ENCODE assay signal across 1 cellular context in genomic region chr9:136328622-136329041, GRCh38.
TF ChIP-seq lines count a peak whose summit lies in the region.

No MANE protein-coding gene starts in this region.

TF ChIP-seq in HepG2, 621 proteins besides CTCF, POLR2A, EP300 and RAD21:
- TF ChIP-seq ZFP37 (CRISPR knock-in tag; IDR thresholded peaks at IDR 0.05; ENCODE audit: borderline replicate concordance) (no peak), ZSCAN25 (CRISPR knock-in tag; IDR thresholded peaks at IDR 0.05) (peak; percentile 49; the same call in 1 of the 2 replicates), PLRG1 (conservative IDR thresholded peaks at IDR 0.05) (no peak), LCORL (IDR thresholded peaks at IDR 0.05) (no peak), LCORL (CRISPR knock-in tag; IDR thresholded peaks at IDR 0.05) (0 out of 2 replicates have a peak, but pooled peaks have one; percentile 20), TRIM24 (CRISPR knock-in tag; IDR thresholded peaks at IDR 0.05) (no peak), ZNF17 (CRISPR knock-in tag; IDR thresholded peaks at IDR 0.05) (no peak), MTF1 (CRISPR knock-in tag; IDR thresholded peaks at IDR 0.05) (no peak), TBL1XR1 (IDR thresholded peaks at IDR 0.05; ENCODE audit: borderline replicate concordance, low read length, partially characterized antibody) (no peak)
TF ChIP-seq in HepG2: peak in this region for 2.
